ENCODE assay signal across 12 cellular contexts in genomic region chr17:19327039-19327776, GRCh38. TPM values are rescaled to one million over a fixed set of nuclear protein-coding genes. Genes with fewer than 3 reads are reported as not detected.
A peak's percentile ranks its signal among the peaks of the same experiment; 100 is the strongest.
DNase-seq lines count a peak whose midpoint lies in the region; ATAC-seq and TF ChIP-seq lines count a peak whose summit lies in the region.
"Had no signal": no experiment of that assay in that cellular context is flagged by ENCODE, and none has a peak within 500 bp of the region (broad histone marks: within the 10 kb centered on the region; RNA-seq: fewer than 3 reads in every experiment).

No MANE protein-coding gene starts in this region.

- intact Hi-C loops in PC-9 (cut with micrococcal nuclease; ENCODE audit: unreplicated experiment), result loop anchor here (1.0 kb wide), 3 partner anchors 18 to 35 kb away; partner anchors contain the start of gene B9D1
- intact Hi-C loops in right cardiac atrium (cut with DNase I), result loop anchor here in 1 of 4 donors (10.0 kb wide), 1 partner anchor 58 kb away; the partner anchor contains the start of gene MFAP4

- H3K4me1 ChIP-seq in PC-9 (replicated peaks; ENCODE audit: insufficient read depth), result peaks cover 17% of the 10 kb centered on the region
- H3K4me1 ChIP-seq in right cardiac atrium (ENCODE audit: control insufficient read depth, insufficient read depth, low read length), result no peaks in the 10 kb centered on the region
- H3K4me1 ChIP-seq in BE2C, result no peaks in the 10 kb centered on the region
- H3K4me1 ChIP-seq in hepatocyte (ENCODE audit: insufficient read depth), result no peaks in the 10 kb centered on the region

- ATAC-seq in GM18505 (IDR thresholded peaks at IDR 0.05; ENCODE audit: unreplicated experiment) (no peak), right cardiac atrium (no peak)

- WGBS in right cardiac atrium, result 91% methylated on average over 14 of the region's 14 CpGs
- WGBS in hepatocyte (ENCODE audit: low lambda C conversion rate, missing lambda C conversion rate), result 89% methylated on average over 14 of the region's 14 CpGs

- no peaks in the 10 kb centered on the region for H3K79me2 ChIP-seq in PC-9 (ENCODE audit: low read depth)
- H3K79me2 ChIP-seq in hepatocyte, result no peaks in the 10 kb centered on the region

- no peaks in the 10 kb centered on the region for H4K20me1 ChIP-seq in PC-9 (ENCODE audit: insufficient read depth)
- H4K20me1 ChIP-seq in hepatocyte (ENCODE audit: insufficient read depth, poor library complexity, severe bottlenecking), result no peaks in the 10 kb centered on the region

- POLR2A ChIA-PET in PC-9 (lab: Charles Lee; ENCODE audit: unreplicated experiment), result interaction anchor here (0.7 to 0.8 kb wide), 3 partner anchors 17 to 89 kb away, joined by 3 to 6 read pairs (median 3); partner anchors contain the start of gene MAPK7

- BruUV-seq in PC-9 (replicated peaks; lab: Mats Ljungman, UMichigan), result TSS peak; percentile 23

- H3K9me2 ChIP-seq in PC-9 (ENCODE audit: insufficient read depth) (no peaks in the 10 kb centered on the region), hepatocyte (replicated peaks; ENCODE audit: insufficient read depth) (no peaks in the 10 kb centered on the region)

- H3K36me3 ChIP-seq in PC-9 (ENCODE audit: low read depth), result peaks cover 6% of the 10 kb centered on the region; the same call in 1 of the 2 replicates
- no peaks in the 10 kb centered on the region for H3K36me3 ChIP-seq in BE2C
- H3K36me3 ChIP-seq in hepatocyte (replicated peaks; ENCODE audit: insufficient read depth, low read depth), result no peaks in the 10 kb centered on the region

- H3K27ac ChIP-seq in PC-9, result peak overlapping the region; percentile 49
- H3K27ac ChIP-seq in right cardiac atrium (ENCODE audit: low read length), result no peak overlapping the region
- H3K27ac ChIP-seq in hepatocyte, result no peak overlapping the region

- H3K4me2 ChIP-seq in PC-9, result peak overlapping the region; percentile 26
- no peak overlapping the region for H3K4me2 ChIP-seq in hepatocyte

- no peak for TF ChIP-seq POLR2A in GM18505 (IDR thresholded peaks at IDR 0.05; ENCODE audit: borderline replicate concordance, extremely low read depth, insufficient read depth, insufficient read length)

- H3K27me3 ChIP-seq in PC-9 (ENCODE audit: insufficient read depth, low read depth) (no peaks in the 10 kb centered on the region), right cardiac atrium (ENCODE audit: control insufficient read depth, insufficient read depth) (no peaks in the 10 kb centered on the region), BE2C (no peaks in the 10 kb centered on the region), hepatocyte (no peaks in the 10 kb centered on the region)

- DNase-seq in AG20443 (ENCODE audit: low spot score) (peak; percentile 77), PC-9 (peak; percentile 75 to 86), epithelial cell of esophagus (ENCODE audit: low read depth) (peak; percentile 86), non-pigmented ciliary epithelial cell (ENCODE audit: low read depth) (peak; percentile 74), right cardiac atrium (no peak), BE2C (no peak), hepatocyte (ENCODE audit: low spot score) (no peak)
- DNase-seq: CD4-positive, CD25-positive, alpha-beta regulatory T cell; midbrain; NCI-H1694 had no signal

- H2AFZ ChIP-seq in PC-9 (no peak overlapping the region), hepatocyte (no peak overlapping the region)

- CTCF ChIA-PET in PC-9 (lab: Charles Lee), result interaction anchor here (0.6 to 1.3 kb wide), 3 partner anchors 18 to 316 kb away, joined by 3 to 9 read pairs (median 4); no protein-coding TSS in a partner anchor

- no peak for TF ChIP-seq CTCF in PC-9 (conservative IDR thresholded peaks at IDR 0.05)
- TF ChIP-seq CTCF in epithelial cell of esophagus (IDR thresholded peaks at IDR 0.05; ENCODE audit: insufficient read depth, low read depth, low read length, missing control alignments), result peak; percentile 30
- TF ChIP-seq CTCF in BE2C (IDR thresholded peaks at IDR 0.05; ENCODE audit: low read depth, low read length), result no peak
- TF ChIP-seq CTCF in hepatocyte (IDR thresholded peaks at IDR 0.05; ENCODE audit: poor library complexity), result no peak

- H3K9me3 ChIP-seq in PC-9 (ENCODE audit: insufficient read depth, low read depth) (peaks cover 9% of the 10 kb centered on the region; the same call in 1 of the 2 replicates), right cardiac atrium (ENCODE audit: control insufficient read depth, low read length) (no peaks in the 10 kb centered on the region), BE2C (no peaks in the 10 kb centered on the region), hepatocyte (ENCODE audit: low read depth) (no peaks in the 10 kb centered on the region)

- peaks cover 24% of the 10 kb centered on the region for H3F3A ChIP-seq in PC-9 (ENCODE audit: insufficient read depth, low read depth)

- no peak overlapping the region for H3K4me3 ChIP-seq in PC-9
- no peak overlapping the region for H3K4me3 ChIP-seq in epithelial cell of esophagus (ENCODE audit: low read length)
- H3K4me3 ChIP-seq in right cardiac atrium (ENCODE audit: low read length), result no peak overlapping the region
- H3K4me3 ChIP-seq in BE2C (ENCODE audit: low read depth, low read length), result no peak overlapping the region
- no peak overlapping the region for H3K4me3 ChIP-seq in hepatocyte
- H3K4me3 ChIP-seq: skin epidermis had no signal

RNA-seq across cellular contexts. Expression of gene B9D1, which starts 35.3 kb away (rescaled TPM):
- total RNA-seq in PC-9 (2021) (40.2 and 58.7 TPM in 2 replicates), right cardiac atrium (10 to 100 TPM in 3 of 4 donors, 1 to 10 TPM in 1; 9.8 to 14.6 (median 12.1) TPM), hepatocyte (19.0 and 29.6 TPM in 2 replicates)
- polyA plus RNA-seq in right cardiac atrium (20.9 TPM), hepatocyte (30.8 and 51.3 TPM in 2 replicates)
- polyA plus RNA-seq in BE2C (2012; ENCODE audit: insufficient read depth, insufficient read length, low read depth), result 4.8 TPM

RNA-seq across cellular contexts. Expression of gene MAPK7, which starts 51.1 kb away (rescaled TPM):
- total RNA-seq in PC-9 (2021), result 23.3 and 39.6 TPM in 2 replicates
- total RNA-seq in right cardiac atrium, result 10 to 100 TPM; 13.3 to 16.7 (median 16.3) TPM
- 9.0 TPM for polyA plus RNA-seq in right cardiac atrium
- 28.1 TPM for polyA plus RNA-seq in BE2C (2012; ENCODE audit: insufficient read depth, insufficient read length, low read depth)
- total RNA-seq in hepatocyte, result 19.9 and 26.1 TPM in 2 replicates
- 36.9 and 49.0 TPM in 2 replicates for polyA plus RNA-seq in hepatocyte

RNA-seq across cellular contexts. Expression of gene MFAP4, which starts 59.8 kb away (rescaled TPM):
- not detected in 2 replicates for total RNA-seq in PC-9 (2021)
- total RNA-seq in right cardiac atrium, result 100 to 1,000 TPM in 3 of 4 donors, 10 to 100 TPM in 1; 92.8 to 160 (median 131) TPM
- polyA plus RNA-seq in right cardiac atrium, result 95.2 TPM
- polyA plus RNA-seq in BE2C (2012; ENCODE audit: insufficient read depth, insufficient read length, low read depth), result 80.5 TPM
- total RNA-seq in hepatocyte, result 360 and 362 TPM in 2 replicates
- polyA plus RNA-seq in hepatocyte, result 739 and 801 TPM in 2 replicates
- total RNA-seq: CD4-positive, CD25-positive, alpha-beta regulatory T cell had no signal
- polyA plus RNA-seq: CD4-positive, CD25-positive, alpha-beta regulatory T cell had no signal

Comparison
In these comparisons a context has a peak if more than half of its experiments do, and no peak if none do; other contexts are left out.
1. DNase-seq: peak in AG20443 (single experiment), PC-9 (2 of 2), epithelial cell of esophagus (single experiment) and non-pigmented ciliary epithelial cell (single experiment); none in right cardiac atrium (0 of 3), BE2C (single experiment) and hepatocyte (single experiment).
2. RNA of gene MFAP4, which starts 59.8 kb away (total RNA-seq): 360 to 362 TPM in hepatocyte and 92.8 to 160 TPM in right cardiac atrium; not detected in PC-9; every median in the first group is over 10 times any median in the second.